ENCODE assay signal across 8 cellular contexts in the genomic region with DNA sequence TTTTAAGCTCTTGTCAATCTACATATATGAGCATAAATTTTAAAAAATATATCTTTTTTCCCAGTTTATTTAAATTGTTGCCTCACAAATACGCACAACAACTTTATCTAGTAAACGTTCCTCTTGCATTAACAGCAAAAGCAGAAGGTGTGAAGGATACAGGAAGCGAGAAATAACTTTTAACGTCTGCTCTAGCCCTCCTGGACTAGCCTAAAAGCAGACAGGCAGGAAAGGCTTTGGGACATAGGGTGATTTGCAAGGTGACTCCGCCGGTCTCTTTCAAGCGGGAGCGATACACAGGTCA. TPM values are rescaled to one million over a fixed set of nuclear protein-coding genes. Genes with fewer than 3 reads are reported as not detected.
DNase-seq lines count a peak whose midpoint lies in the region; ATAC-seq, FAIRE-seq and TF ChIP-seq lines count a peak whose summit lies in the region.

No MANE protein-coding gene starts in this region.

- H3K9ac ChIP-seq in K562 (ENCODE audit: insufficient read depth in 1 of 2, low read depth in 2 of 2, low read length in 2 of 2) (peak overlapping the region; percentile 72 to 88; a peak in 3 of 4 replicates), keratinocyte (ENCODE audit: control insufficient read depth, extremely low read depth, insufficient read depth, low read length) (peak overlapping the region; percentile 69), subcutaneous abdominal adipose tissue (ENCODE audit: low read length in 5 of 5) (peak overlapping the region; percentile 21 to 93 (median 78))

- H3K9me3 ChIP-seq in CD4-positive, alpha-beta memory T cell (ENCODE audit: control insufficient read depth in 1 of 2, low read length in 2 of 2) = no peaks in the 10 kb centered on the region
- H3K9me3 ChIP-seq in K562 (replicated peaks; ENCODE audit: control insufficient read depth, insufficient read depth, low read depth, low read length) = no peaks in the 10 kb centered on the region
- no peaks in the 10 kb centered on the region for H3K9me3 ChIP-seq in keratinocyte (ENCODE audit: control insufficient read depth, low read depth, low read length)
- H3K9me3 ChIP-seq in subcutaneous abdominal adipose tissue (ENCODE audit: control insufficient read depth in 5 of 5, low read length in 5 of 5) = no peaks in the 10 kb centered on the region

- intact Hi-C loops in CD4-positive, alpha-beta memory T cell (cut with micrococcal nuclease) = loop anchor here (1.0 kb wide), 2 partner anchors 40 to 46 kb away; a partner anchor contains a TSS
- intact Hi-C loops in K562 (cut with micrococcal nuclease) = loop anchor here (1.0 kb wide), 2 partner anchors 40 to 46 kb away; a partner anchor contains a TSS

- no peaks in the 10 kb centered on the region for H3K27me3 Mint-ChIP-seq in CD4-positive, alpha-beta memory T cell

- H4K20me1 ChIP-seq in K562 (replicated peaks; ENCODE audit: control insufficient read depth, insufficient read depth, low read length) = no peaks in the 10 kb centered on the region
- no peaks in the 10 kb centered on the region for H4K20me1 ChIP-seq in keratinocyte (ENCODE audit: control insufficient read depth, extremely low read depth, insufficient read depth, low read length)

- TF ChIP-seq RAD21 in K562 (CRISPR knock-in tag; conservative IDR thresholded peaks at IDR 0.05 in 1 of 2, IDR thresholded peaks at IDR 0.05 in 1 of 2) = peak in 1 of 2 experiments; percentile 4; a peak in 1 of 4 replicates

- in situ Hi-C loops in K562 (cut with MboI) = no loop called here

- peak overlapping the region; percentile 41 for H3K27ac ChIP-seq in CD4-positive, alpha-beta memory T cell (ENCODE audit: low read depth, low read length)
- H3K27ac ChIP-seq in K562 (ENCODE audit: extremely low read depth, low read depth, low read length) (peak overlapping the region; percentile 68), keratinocyte (ENCODE audit: control insufficient read depth, insufficient read depth, low read length) (peak overlapping the region; percentile 63), subcutaneous abdominal adipose tissue (ENCODE audit: low read depth, low read length) (peak overlapping the region; percentile 68)

- H3K9me1 ChIP-seq in K562 (ENCODE audit: control insufficient read depth, insufficient read depth, low read length) (no peaks in the 10 kb centered on the region), keratinocyte (ENCODE audit: control insufficient read depth, extremely low read depth, insufficient read depth, low read length) (no peaks in the 10 kb centered on the region)

- H3K4me2 ChIP-seq in K562 (ENCODE audit: insufficient read depth, low read length) (peak overlapping the region; percentile 94), keratinocyte (ENCODE audit: control insufficient read depth, extremely low read depth, insufficient read depth, low read depth, low read length) (peak overlapping the region; percentile 86)

- POLR2A ChIA-PET in CD4-positive, alpha-beta memory T cell (lab: Charles Lee; ENCODE audit: partially characterized antibody) = interaction anchor here (1.0 to 1.8 kb wide), 3 partner anchors 41 to 47 kb away, joined by 3 to 6 read pairs (median 5); no protein-coding TSS in a partner anchor
- POLR2A ChIA-PET in K562 (lab: Yijun Ruan, JAX) = interaction anchor here (0.7 to 1.0 kb wide), 3 partner anchors 22 to 46 kb away, joined by 3 read pairs; no protein-coding TSS in a partner anchor

- CTCF ChIA-PET in CD4-positive, alpha-beta memory T cell (lab: Charles Lee; ENCODE audit: partially characterized antibody) = interaction anchor here (1.4 to 2.0 kb wide), 3 partner anchors 9 to 98 kb away, joined by 3 to 8 read pairs (median 4); no protein-coding TSS in a partner anchor
- CTCF ChIA-PET in K562 (lab: Yijun Ruan, JAX; ENCODE audit: low intra/inter-chr PET ratio) = no interaction called here

- no peaks in the 10 kb centered on the region for H3K27me3 ChIP-seq in CD4-positive, alpha-beta memory T cell (ENCODE audit: insufficient read depth, low read length)
- H3K27me3 ChIP-seq in K562 (ENCODE audit: control insufficient read depth in 2 of 2, insufficient read depth in 2 of 2, low read length in 2 of 2) (no peaks in the 10 kb centered on the region), keratinocyte (ENCODE audit: control insufficient read depth, extremely low read depth, insufficient read depth, low read length) (no peaks in the 10 kb centered on the region), subcutaneous abdominal adipose tissue (ENCODE audit: control insufficient read depth in 5 of 5, insufficient read depth in 4 of 5, low read length in 5 of 5) (peaks cover 0 to 3% (median 0%) of the 10 kb centered on the region in 5 donors)

- H3K4me1 ChIP-seq in CD4-positive, alpha-beta memory T cell (ENCODE audit: insufficient read depth, low read length) = peaks cover 11% of the 10 kb centered on the region
- H3K4me1 ChIP-seq in K562 (replicated peaks in 1 of 2; ENCODE audit: control insufficient read depth in 2 of 2, insufficient read depth in 2 of 2, low read length in 2 of 2) = peaks cover 0 to 13% of the 10 kb centered on the region in 2 experiments; a peak in 2 of 5 replicates
- peaks cover 3% of the 10 kb centered on the region for H3K4me1 ChIP-seq in keratinocyte (ENCODE audit: control insufficient read depth, extremely low read depth, insufficient read depth, low read length)
- peaks cover 0 to 13% (median 11%) of the 10 kb centered on the region in 5 donors for H3K4me1 ChIP-seq in subcutaneous abdominal adipose tissue (ENCODE audit: control insufficient read depth in 5 of 5, insufficient read depth in 5 of 5, low read length in 5 of 5)

- peaks cover 0 to 10% of the 10 kb centered on the region in 2 donors for H3K36me3 Mint-ChIP-seq in CD4-positive, alpha-beta memory T cell

- FAIRE-seq in K562 (lab: Jason Lieb, UNC) (no peak), keratinocyte (lab: Jason Lieb, UNC) (no peak)

- H3K4me3 Mint-ChIP-seq in CD4-positive, alpha-beta memory T cell = peak overlapping the region; percentile 94 to 98 (median 95)

- ATAC-seq in K562 = peak; percentile 77
- ATAC-seq in HG03108 (IDR thresholded peaks at IDR 0.05; ENCODE audit: unreplicated experiment) = no peak

- H3K9me3 Mint-ChIP-seq in CD4-positive, alpha-beta memory T cell = no peaks in the 10 kb centered on the region

- no peak for TF ChIP-seq POLR2A in K562 (conservative IDR thresholded peaks at IDR 0.05)

- BruUV-seq in K562 (replicated peaks; lab: Mats Ljungman, UMichigan) = TSS peak; percentile 99

- TF ChIP-seq CTCF in K562 (IDR thresholded peaks at IDR 0.05 in 2 of 3, conservative IDR thresholded peaks at IDR 0.05 in 1 of 3; ENCODE audit: insufficient read depth in 2 of 3, low read depth in 1 of 3, low read length in 3 of 3) (no peak), keratinocyte (optimal IDR thresholded peaks at IDR 0.05 in 1 of 3, IDR thresholded peaks at IDR 0.05 in 1 of 3, conservative IDR thresholded peaks at IDR 0.05 in 1 of 3; ENCODE audit: extremely low read depth in 1 of 3, insufficient read depth in 2 of 3, low read length in 3 of 3) (no peak)

- no peaks in the 10 kb centered on the region for H3K36me3 ChIP-seq in CD4-positive, alpha-beta memory T cell (ENCODE audit: insufficient read depth, low read length)
- H3K36me3 ChIP-seq in K562 (ENCODE audit: control insufficient read depth, insufficient read depth, low read length) = no peaks in the 10 kb centered on the region
- no peaks in the 10 kb centered on the region for H3K36me3 ChIP-seq in keratinocyte (ENCODE audit: control insufficient read depth in 2 of 2, extremely low read depth in 1 of 2, insufficient read depth in 2 of 2, low read length in 2 of 2)
- H3K36me3 ChIP-seq in subcutaneous abdominal adipose tissue (ENCODE audit: control insufficient read depth in 5 of 5, insufficient read depth in 5 of 5, low read length in 5 of 5) = no peaks in the 10 kb centered on the region

- DNase-seq in CD4-positive, alpha-beta memory T cell = no peak
- DNase-seq in HuH-7.5 (ENCODE audit: low spot score) (peak; percentile 51), K562 (ENCODE audit: extremely low read depth in 1 of 4, low spot score in 3 of 4) (no peak), keratinocyte (ENCODE audit: low read depth, low spot score) (no peak), dermis blood vessel endothelial cell (no peak), NCI-H2196 (lab: John Stamatoyannopoulos, UW; ENCODE audit: unreplicated experiment) (no peak)

- WGBS in K562 (ENCODE audit: insufficient coverage, low coverage, missing lambda C conversion rate) = 8% methylated on average over 8 of the region's 8 CpGs

- H3K4me1 Mint-ChIP-seq in CD4-positive, alpha-beta memory T cell = peaks cover 4 to 16% (median 8%) of the 10 kb centered on the region in 4 donors

- peaks cover 6% of the 10 kb centered on the region; the same call in 2 of the 3 replicates for H3K79me2 ChIP-seq in K562 (ENCODE audit: control insufficient read depth, insufficient read depth, low read length)
- no peaks in the 10 kb centered on the region for H3K79me2 ChIP-seq in keratinocyte (ENCODE audit: control insufficient read depth, insufficient read depth, low read length)

- TF ChIP-seq EP300 in K562 (IDR thresholded peaks at IDR 0.05; ENCODE audit: low read length) = no peak

- H3K4me3 ChIP-seq in CD4-positive, alpha-beta memory T cell (ENCODE audit: low read length in 2 of 2) = peak overlapping the region; percentile 75 to 88
- H3K4me3 ChIP-seq in K562 (peak overlapping the region; percentile 58), keratinocyte (ENCODE audit: control insufficient read depth in 2 of 3, extremely low read depth in 1 of 3, insufficient read depth in 2 of 3, low read depth in 1 of 3, low read length in 3 of 3) (peak overlapping the region; percentile 49 to 88 (median 76)), subcutaneous abdominal adipose tissue (ENCODE audit: low read depth in 1 of 5, low read length in 5 of 5) (peak overlapping the region; percentile 85 to 100 (median 95))

- peak overlapping the region; percentile 30 to 94 (median 86) for H3K27ac Mint-ChIP-seq in CD4-positive, alpha-beta memory T cell

- dilution Hi-C loops in keratinocyte (cut with MboI; ENCODE audit: extremely low pct_ligation_motif_present, low sequenced_read_pairs) = no loop called here

- peak overlapping the region; percentile 94 for H2AFZ ChIP-seq in K562 (ENCODE audit: low read depth, low read length)
- H2AFZ ChIP-seq in keratinocyte (ENCODE audit: control insufficient read depth, low read length) = peak overlapping the region; percentile 99

RNA-seq across cellular contexts. Expression of a gene that starts 0.4 kb away (rescaled TPM):
- total RNA-seq in CD4-positive, alpha-beta memory T cell = 1 to 10 TPM; 3.3 to 3.7 TPM
- 1 to 10 TPM in 1 of 2 donors, under 1 TPM in 1; 0.49 to 1.4 TPM for polyA plus RNA-seq in CD4-positive, alpha-beta memory T cell
- total RNA-seq in K562 (2011; cell fraction: chromatin; rRNA removed; ENCODE audit: low replicate concordance) = 1.3 and 2.0 TPM in 2 replicates
- 1.1 and 1.2 TPM in 2 replicates for total RNA-seq in K562 (2011; cell fraction: nucleolus; rRNA removed)
- 2.1 and 2.4 TPM in 2 replicates for total RNA-seq in K562 (2011; cell fraction: nucleoplasm; rRNA removed)
- total RNA-seq in K562 (2014; rRNA removed) (2.7 and 3.1 TPM in 2 replicates), K562 (2014; rRNA removed; fragmentation: Illumina TruSeq; extraction: Trizol) (3.5 and 5.6 TPM in 2 replicates), K562 (2015; rRNA removed; fragmentation: Illumina TruSeq; extraction: Trizol) (3.2 and 3.7 TPM in 2 replicates), K562 (2021) (3.5 and 4.7 TPM in 2 replicates), dermis blood vessel endothelial cell (2.6 and 4.4 TPM in 2 replicates)
- polyA plus RNA-seq in K562 (2011; rRNA removed) (4.8 and 6.3 TPM in 2 replicates), K562 (2014; fragmentation: Illumina TruSeq; extraction: Trizol) (1.2 and 1.6 TPM in 2 replicates), K562 (2014; fragmentation: Nextera tagmentation; extraction: Ambion mirVana) (1 to 10 TPM; 2.7 to 3.1 TPM), K562 (2014; rRNA removed) (2.0 and 2.7 TPM in 2 replicates), keratinocyte (0.39 to 1.1 TPM (median 0.73 TPM) in 3 replicates)
- 1.3 and 3.1 TPM in 2 replicates for polyA plus RNA-seq in K562 (2011; cell fraction: cytosol; rRNA removed)
- polyA plus RNA-seq in K562 (2011; cell fraction: nucleus; rRNA removed) = 0.97 and 1.2 TPM in 2 replicates
- polyA plus RNA-seq in K562 (2012) = 1.0 and 2.1 TPM in 2 replicates
- 5.7 and 6.0 TPM in 2 replicates for polyA minus RNA-seq in K562 (2011; rRNA and poly(A)+ RNA removed)
- 2.2 and 2.6 TPM in 2 replicates for polyA minus RNA-seq in K562 (2011; cell fraction: cytosol; rRNA and poly(A)+ RNA removed)
- 0.67 and 2.0 TPM in 2 replicates for polyA minus RNA-seq in K562 (2011; cell fraction: nucleus; rRNA and poly(A)+ RNA removed)
- 0.74 TPM for polyA plus RNA-seq in keratinocyte (2011; ENCODE audit: low read depth)
- 0.29 and 0.83 TPM in 2 replicates for polyA plus RNA-seq in keratinocyte (2011; cell fraction: cytosol; rRNA removed)
- polyA plus RNA-seq in keratinocyte (2011; cell fraction: nucleus; rRNA removed) = 0.23 and 0.57 TPM in 2 replicates
- 0.22 and 0.41 TPM in 2 replicates for polyA plus RNA-seq in keratinocyte (2012; ENCODE audit: low replicate concordance)
- polyA minus RNA-seq in keratinocyte = 0.64 to 1.4 TPM (median 0.92 TPM) in 3 replicates
- polyA minus RNA-seq in keratinocyte (2011; cell fraction: cytosol; rRNA and poly(A)+ RNA removed) = 0.58 TPM
- 0.53 and 0.54 TPM in 2 replicates for polyA minus RNA-seq in keratinocyte (2011; cell fraction: nucleus; rRNA and poly(A)+ RNA removed)

RNA-seq across cellular contexts. Expression of a gene that starts 39.9 kb away (rescaled TPM):
- 1 to 10 TPM; 4.9 to 6.3 TPM for total RNA-seq in CD4-positive, alpha-beta memory T cell
- polyA plus RNA-seq in CD4-positive, alpha-beta memory T cell = 1 to 10 TPM in 1 of 2 donors, under 1 TPM in 1; 0.24 to 1.5 TPM
- 95.8 and 462 TPM in 2 replicates for total RNA-seq in K562 (2011; cell fraction: chromatin; rRNA removed; ENCODE audit: low replicate concordance)
- total RNA-seq in K562 (2011; cell fraction: nucleolus; rRNA removed) = 43.0 and 60.9 TPM in 2 replicates
- 111 and 144 TPM in 2 replicates for total RNA-seq in K562 (2011; cell fraction: nucleoplasm; rRNA removed)
- 39.7 and 43.9 TPM in 2 replicates for total RNA-seq in K562 (2014; rRNA removed)
- total RNA-seq in K562 (2014; rRNA removed; fragmentation: Illumina TruSeq; extraction: Trizol) = 120 and 136 TPM in 2 replicates
- total RNA-seq in K562 (2015; rRNA removed; fragmentation: Illumina TruSeq; extraction: Trizol) = 91.0 and 99.2 TPM in 2 replicates
- 86.6 and 88.7 TPM in 2 replicates for total RNA-seq in K562 (2021)
- polyA plus RNA-seq in K562 (2011; rRNA removed) = 120 and 153 TPM in 2 replicates
- 39.5 and 56.7 TPM in 2 replicates for polyA plus RNA-seq in K562 (2011; cell fraction: cytosol; rRNA removed)
- polyA plus RNA-seq in K562 (2011; cell fraction: nucleus; rRNA removed) = 70.5 and 141 TPM in 2 replicates
- polyA plus RNA-seq in K562 (2012) = 60.8 and 92.5 TPM in 2 replicates
- 78.2 and 89.6 TPM in 2 replicates for polyA plus RNA-seq in K562 (2014; fragmentation: Illumina TruSeq; extraction: Trizol)
- 10 to 100 TPM; 34.0 to 35.1 TPM for polyA plus RNA-seq in K562 (2014; fragmentation: Nextera tagmentation; extraction: Ambion mirVana)
- 56.7 and 60.5 TPM in 2 replicates for polyA plus RNA-seq in K562 (2014; rRNA removed)
- 194 and 201 TPM in 2 replicates for polyA minus RNA-seq in K562 (2011; rRNA and poly(A)+ RNA removed)
- 31.1 and 55.4 TPM in 2 replicates for polyA minus RNA-seq in K562 (2011; cell fraction: cytosol; rRNA and poly(A)+ RNA removed)
- 74.7 and 132 TPM in 2 replicates for polyA minus RNA-seq in K562 (2011; cell fraction: nucleus; rRNA and poly(A)+ RNA removed)
- 149 to 207 TPM (median 176 TPM) in 3 replicates for polyA plus RNA-seq in keratinocyte
- 108 TPM for polyA plus RNA-seq in keratinocyte (2011; ENCODE audit: low read depth)
- polyA plus RNA-seq in keratinocyte (2011; cell fraction: cytosol; rRNA removed) = 120 and 267 TPM in 2 replicates
- polyA plus RNA-seq in keratinocyte (2011; cell fraction: nucleus; rRNA removed) = 169 and 197 TPM in 2 replicates
- polyA plus RNA-seq in keratinocyte (2012; ENCODE audit: low replicate concordance) = 93.3 and 109 TPM in 2 replicates
- 28.8 to 208 TPM (median 111 TPM) in 3 replicates for polyA minus RNA-seq in keratinocyte
- 95.9 TPM for polyA minus RNA-seq in keratinocyte (2011; cell fraction: cytosol; rRNA and poly(A)+ RNA removed)
- 120 and 238 TPM in 2 replicates for polyA minus RNA-seq in keratinocyte (2011; cell fraction: nucleus; rRNA and poly(A)+ RNA removed)
- total RNA-seq in dermis blood vessel endothelial cell = 171 and 364 TPM in 2 replicates

RNA-seq across cellular contexts. Expression of a gene that starts 46.1 kb away (rescaled TPM):
- total RNA-seq in CD4-positive, alpha-beta memory T cell = 10 to 100 TPM; 15.9 to 24.0 TPM
- 1 to 10 TPM; 5.1 to 8.7 TPM for polyA plus RNA-seq in CD4-positive, alpha-beta memory T cell
- 79.4 and 89.0 TPM in 2 replicates for total RNA-seq in K562 (2011; cell fraction: chromatin; rRNA removed; ENCODE audit: low replicate concordance)
- 48.5 and 56.7 TPM in 2 replicates for total RNA-seq in K562 (2011; cell fraction: nucleolus; rRNA removed)
- 55.7 and 81.4 TPM in 2 replicates for total RNA-seq in K562 (2011; cell fraction: nucleoplasm; rRNA removed)
- 24.5 and 26.2 TPM in 2 replicates for total RNA-seq in K562 (2014; rRNA removed)
- 61.1 and 70.5 TPM in 2 replicates for total RNA-seq in K562 (2014; rRNA removed; fragmentation: Illumina TruSeq; extraction: Trizol)
- 53.8 and 54.4 TPM in 2 replicates for total RNA-seq in K562 (2015; rRNA removed; fragmentation: Illumina TruSeq; extraction: Trizol)
- total RNA-seq in K562 (2021) = 38.5 and 46.8 TPM in 2 replicates
- 40.1 and 51.1 TPM in 2 replicates for polyA plus RNA-seq in K562 (2011; rRNA removed)
- 19.4 and 22.3 TPM in 2 replicates for polyA plus RNA-seq in K562 (2011; cell fraction: cytosol; rRNA removed)
- 39.0 and 39.6 TPM in 2 replicates for polyA plus RNA-seq in K562 (2011; cell fraction: nucleus; rRNA removed)
- polyA plus RNA-seq in K562 (2012) = 19.6 and 24.1 TPM in 2 replicates
- polyA plus RNA-seq in K562 (2014; fragmentation: Illumina TruSeq; extraction: Trizol) = 39.2 and 43.7 TPM in 2 replicates
- 10 to 100 TPM; 71.0 to 78.2 TPM for polyA plus RNA-seq in K562 (2014; fragmentation: Nextera tagmentation; extraction: Ambion mirVana)
- polyA plus RNA-seq in K562 (2014; rRNA removed) = 29.6 and 34.2 TPM in 2 replicates
- polyA minus RNA-seq in K562 (2011; rRNA and poly(A)+ RNA removed) = 57.8 and 64.5 TPM in 2 replicates
- 19.7 and 22.8 TPM in 2 replicates for polyA minus RNA-seq in K562 (2011; cell fraction: cytosol; rRNA and poly(A)+ RNA removed)
- polyA minus RNA-seq in K562 (2011; cell fraction: nucleus; rRNA and poly(A)+ RNA removed) = 54.1 and 81.1 TPM in 2 replicates
- polyA plus RNA-seq in keratinocyte = 13.9 to 22.6 TPM (median 15.4 TPM) in 3 replicates
- 4.4 TPM for polyA plus RNA-seq in keratinocyte (2011; ENCODE audit: low read depth)
- polyA plus RNA-seq in keratinocyte (2011; cell fraction: cytosol; rRNA removed) = 8.5 and 23.3 TPM in 2 replicates
- polyA plus RNA-seq in keratinocyte (2011; cell fraction: nucleus; rRNA removed) = 13.3 and 15.2 TPM in 2 replicates
- 9.1 and 15.7 TPM in 2 replicates for polyA plus RNA-seq in keratinocyte (2012; ENCODE audit: low replicate concordance)
- polyA minus RNA-seq in keratinocyte = 11.7 to 19.7 TPM (median 17.3 TPM) in 3 replicates
- 8.8 TPM for polyA minus RNA-seq in keratinocyte (2011; cell fraction: cytosol; rRNA and poly(A)+ RNA removed)
- polyA minus RNA-seq in keratinocyte (2011; cell fraction: nucleus; rRNA and poly(A)+ RNA removed) = 13.6 and 23.8 TPM in 2 replicates
- 13.8 and 20.1 TPM in 2 replicates for total RNA-seq in dermis blood vessel endothelial cell

Comparison
In these comparisons a context has a peak if more than half of its experiments do, and no peak if none do; other contexts are left out.
1. RNA of a gene that starts 39.9 kb away (total RNA-seq): 171 to 364 TPM in dermis blood vessel endothelial cell and 39.7 to 462 TPM in K562; 4.9 to 6.3 TPM in CD4-positive, alpha-beta memory T cell; every median in the first group is over 4 times any median in the second.
2. Peak in every context shown above with its lines, with median percentiles within 50 percentile points of each other: H3K27ac ChIP-seq, H3K4me3 ChIP-seq and H3K9ac ChIP-seq.